ENCODE assay signal across 8 cellular contexts in genomic region chr3:113948015-113948917, GRCh38.
DNase-seq lines count a peak whose midpoint lies in the region; ATAC-seq and TF ChIP-seq lines count a peak whose summit lies in the region.

No MANE protein-coding gene starts in this region.

- H3K36me3 Mint-ChIP-seq in T-helper 1 cell treated with Interleukin-12 subunit alpha and Interleukin-12 subunit beta and Interleukin-4 antibody, amounts not matched to agents 30 μg/mL and 1 μg/mL, for 36 hours (ENCODE audit: low read depth) = no peaks in the 10 kb centered on the region

- peak; percentile 51 for ATAC-seq in GM21529 (IDR thresholded peaks at IDR 0.05; ENCODE audit: unreplicated experiment)

- peaks cover 9% of the 10 kb centered on the region for H3K4me1 Mint-ChIP-seq in T-helper 1 cell treated with Interleukin-12 subunit alpha and Interleukin-12 subunit beta and Interleukin-4 antibody, amounts not matched to agents 30 μg/mL and 1 μg/mL, for 36 hours (ENCODE audit: low read depth)

- no peaks in the 10 kb centered on the region for H3K9me3 Mint-ChIP-seq in T-helper 1 cell treated with Interleukin-12 subunit alpha and Interleukin-12 subunit beta and Interleukin-4 antibody, amounts not matched to agents 30 μg/mL and 1 μg/mL, for 36 hours

- no peak for TF ChIP-seq CTCF in cardiac fibroblast (IDR thresholded peaks at IDR 0.05; ENCODE audit: low read depth, low read length)

- H3K4me3 ChIP-seq in cardiac fibroblast (replicated peaks in 1 of 2; ENCODE audit: low read depth in 2 of 2, low read length in 2 of 2) = peak overlapping the region; percentile 62 to 68

- H3K27me3 Mint-ChIP-seq in T-helper 1 cell treated with Interleukin-12 subunit alpha and Interleukin-12 subunit beta and Interleukin-4 antibody, amounts not matched to agents 30 μg/mL and 1 μg/mL, for 36 hours (ENCODE audit: low read depth) = peaks cover 50% of the 10 kb centered on the region

- DNase-seq in ELF-1 (ENCODE audit: low read depth, low spot score) = peak; percentile 60
- peak; percentile 75 for DNase-seq in HuH-7 (ENCODE audit: low spot score)
- no peak for DNase-seq in cardiac fibroblast (ENCODE audit: low read depth in 2 of 2)
- DNase-seq in left kidney (ENCODE audit: low read depth, low spot score) = peak; percentile 85
- peak; percentile 3 to 10 (median 9) for DNase-seq in stimulated activated CD4-positive, alpha-beta T cell treated with anti-CD3 and anti-CD28 coated beads, TNF-alpha, amount 100 ng/mL, for 4 hours (ENCODE audit: low read depth in 3 of 3)
- no peak for DNase-seq in HCEC 1CT

- H3K4me3 Mint-ChIP-seq in T-helper 1 cell treated with Interleukin-12 subunit alpha and Interleukin-12 subunit beta and Interleukin-4 antibody, amounts not matched to agents 30 μg/mL and 1 μg/mL, for 36 hours = peak overlapping the region; percentile 23

- H3K27ac Mint-ChIP-seq in T-helper 1 cell treated with Interleukin-12 subunit alpha and Interleukin-12 subunit beta and Interleukin-4 antibody, amounts not matched to agents 30 μg/mL and 1 μg/mL, for 36 hours = no peak overlapping the region

Comparison
In these comparisons a context has a peak if more than half of its experiments do, and no peak if none do; other contexts are left out.
1. DNase-seq: peak in ELF-1 (single experiment), HuH-7 (single experiment), left kidney (single experiment) and stimulated activated CD4-positive, alpha-beta T cell treated with anti-CD3 and anti-CD28 coated beads, TNF-alpha, amount 100 ng/mL, for 4 hours (3 of 3); none in cardiac fibroblast (0 of 2) and HCEC 1CT (single experiment).